ENCODE assay signal across 7 cellular contexts in genomic region chr10:73781879-73782748, GRCh38. TPM values are rescaled to one million over a fixed set of nuclear protein-coding genes. Genes with fewer than 3 reads are reported as not detected.
A peak's percentile ranks its signal among the peaks of the same experiment; 100 is the strongest.
DNase-seq lines count a peak whose midpoint lies in the region; ATAC-seq and TF ChIP-seq lines count a peak whose summit lies in the region.

Gene CHCHD1, plus strand, starts transcription at chr10:73782048. Its CDS starts 28 bp downstream, at chr10:73782076.

- BruUV-seq in mammary epithelial cell (replicated peaks; lab: Mats Ljungman, UMichigan): TSS peak; percentile 14

- no peaks in the 10 kb centered on the region for H3K9me3 ChIP-seq in mammary epithelial cell (replicated peaks; ENCODE audit: insufficient read depth, low read length)
- no peaks in the 10 kb centered on the region for H3K9me3 ChIP-seq in smooth muscle cell (replicated peaks; ENCODE audit: low read depth)

- in situ Hi-C loops in mammary epithelial cell (cut with MboI; ENCODE audit: low sequenced_read_pairs in 2 of 2): no loop called here

- peaks cover 23% of the 10 kb centered on the region for H3F3A ChIP-seq in smooth muscle cell (ENCODE audit: low read depth)

- dilution Hi-C loops in mammary epithelial cell (cut with HindIII; ENCODE audit: low sequenced_read_pairs): no loop called here

- H3K27ac ChIP-seq in mammary epithelial cell (ENCODE audit: insufficient read depth, low read depth, low read length) (peak within 1 kb of the TSS; percentile 78), smooth muscle cell (ENCODE audit: low read depth) (peak within 1 kb of the TSS; percentile 68)

- ATAC-seq in GM18505 (IDR thresholded peaks at IDR 0.05; ENCODE audit: unreplicated experiment): peak; percentile 40
- ATAC-seq in HG03025 (IDR thresholded peaks at IDR 0.05; ENCODE audit: low FRiP score, unreplicated experiment): peak; percentile 45

- H3K36me3 ChIP-seq in mammary epithelial cell (ENCODE audit: insufficient read depth, low read length) (peaks cover 3% of the 10 kb centered on the region), smooth muscle cell (ENCODE audit: low read depth) (no peaks in the 10 kb centered on the region)

- CTCF ChIA-PET in mammary epithelial cell (lab: Charles Lee; ENCODE audit: low non-redundant PET): interaction anchor here (0.6 kb wide), 1 partner anchor 156 kb away, joined by 3 read pairs; no protein-coding TSS in a partner anchor

- peak within 1 kb of the TSS; percentile 95 for H2AFZ ChIP-seq in mammary epithelial cell (ENCODE audit: low read depth, low read length)
- peak within 1 kb of the TSS; percentile 97 for H2AFZ ChIP-seq in smooth muscle cell (ENCODE audit: low read depth)

- DNase-seq in NCI-H2171 treated with DMSO at 0.1 percent for 48 hours (lab: John Stamatoyannopoulos, UW) (peak; percentile 76), mammary epithelial cell (peak; percentile 83), iPS-NIHi7 (ENCODE audit: extremely low spot score) (peak; percentile 93), smooth muscle cell (lab: John Stamatoyannopoulos, UW; ENCODE audit: unreplicated experiment) (peak; percentile 67)

- TF ChIP-seq POLR2A in GM18505 (IDR thresholded peaks at IDR 0.05; ENCODE audit: borderline replicate concordance, extremely low read depth, insufficient read depth, insufficient read length): peak; percentile 93

- H3K4me1 ChIP-seq in mammary epithelial cell (ENCODE audit: insufficient read depth, low read length) (peaks cover 20% of the 10 kb centered on the region), smooth muscle cell (ENCODE audit: low read depth) (peaks cover 22% of the 10 kb centered on the region)

- intact Hi-C loops in mammary epithelial cell (cut with micrococcal nuclease): loop anchor here (1.0 to 2.0 kb wide), 2 partner anchors 9 to 51 kb away; no protein-coding TSS in a partner anchor

- TF ChIP-seq CTCF in WI38 (IDR thresholded peaks at IDR 0.05; ENCODE audit: low read depth, low read length) (no peak), mammary epithelial cell (conservative IDR thresholded peaks at IDR 0.05 in 1 of 2, IDR thresholded peaks at IDR 0.05 in 1 of 2; ENCODE audit: extremely low read depth in 1 of 2, insufficient read depth in 1 of 2, low read depth in 1 of 2, low read length in 2 of 2) (no peak), smooth muscle cell (IDR thresholded peaks at IDR 0.05; ENCODE audit: borderline replicate concordance, insufficient read depth, poor library complexity, severe bottlenecking) (no peak)

- H3K9ac ChIP-seq in mammary epithelial cell (ENCODE audit: insufficient read depth, low read length) (peak within 1 kb of the TSS; percentile 94), smooth muscle cell (ENCODE audit: low read depth) (peak within 1 kb of the TSS; percentile 89)

- peak within 1 kb of the TSS; percentile 88 for H3K4me3 ChIP-seq in WI38 (ENCODE audit: low read depth, low read length)
- H3K4me3 ChIP-seq in mammary epithelial cell (replicated peaks in 1 of 3; ENCODE audit: insufficient read depth in 1 of 3, low read depth in 2 of 3, low read length in 3 of 3): peak within 1 kb of the TSS; percentile 91 to 96 (median 96)
- H3K4me3 ChIP-seq in smooth muscle cell: peak within 1 kb of the TSS; percentile 95

- WGBS in mammary epithelial cell (ENCODE audit: low coverage, missing lambda C conversion rate): 3% methylated on average over 23 of the region's 57 CpGs
- WGBS in smooth muscle cell (ENCODE audit: low lambda C conversion rate): 1% methylated on average over 57 of the region's 57 CpGs

- H3K27me3 ChIP-seq in mammary epithelial cell (ENCODE audit: insufficient read depth, low read length): no peaks in the 10 kb centered on the region
- H3K27me3 ChIP-seq in smooth muscle cell (ENCODE audit: low read depth): no peaks in the 10 kb centered on the region

- H4K20me1 ChIP-seq in mammary epithelial cell (ENCODE audit: insufficient read depth, low read length): no peaks in the 10 kb centered on the region
- peaks cover 33% of the 10 kb centered on the region for H4K20me1 ChIP-seq in smooth muscle cell (ENCODE audit: low read depth)

- H3K4me2 ChIP-seq in mammary epithelial cell (ENCODE audit: insufficient read depth, low read depth, low read length) (peak within 1 kb of the TSS; percentile 96), smooth muscle cell (peak within 1 kb of the TSS; percentile 94)

- H3K79me2 ChIP-seq in mammary epithelial cell (ENCODE audit: insufficient read depth, low read length) (peaks cover 85% of the 10 kb centered on the region), smooth muscle cell (ENCODE audit: low read depth) (peaks cover 81% of the 10 kb centered on the region)

RNA-seq across cellular contexts. Expression of gene CHCHD1, which starts in this region (rescaled TPM):
- total RNA-seq in mammary epithelial cell (10 to 100 TPM; 11.7 to 24.7 TPM), smooth muscle cell (51.7 and 65.9 TPM in 2 replicates)
- polyA plus RNA-seq in mammary epithelial cell (36.9 TPM), smooth muscle cell (67.8 and 68.3 TPM in 2 replicates)
- 10.5 TPM for polyA minus RNA-seq in mammary epithelial cell

Comparison
In these comparisons a context has a peak if more than half of its experiments do, and no peak if none do; other contexts are left out.
1. Peak in every context shown above with its lines: DNase-seq, ATAC-seq, H3K4me3 ChIP-seq and H3K27ac ChIP-seq.